In genomic region chr13:113928701-113929627, GRCh38 we compare ENCODE assay signal across 9 cellular contexts. TPM values are rescaled to one million over a fixed set of nuclear protein-coding genes. Genes with fewer than 3 reads are reported as not detected.
A peak's percentile ranks its signal among the peaks of the same experiment; 100 is the strongest.
DNase-seq lines count a peak whose midpoint lies in the region; ATAC-seq and TF ChIP-seq lines count a peak whose summit lies in the region.
"Had no signal": no experiment of that assay in that cellular context is flagged by ENCODE, and none has a peak within 500 bp of the region (broad histone marks: within the 10 kb centered on the region; RNA-seq: fewer than 3 reads in every experiment).

No MANE protein-coding gene starts in this region.

- no TSS peak for BruUV-seq in PC-3 (replicated peaks; lab: Mats Ljungman, UMichigan)

- peak; percentile 49 to 63 for ATAC-seq in upper lobe of left lung (ENCODE audit: low FRiP score in 2 of 2)
- ATAC-seq in PC-3 = no peak
- ATAC-seq in GM19023 (IDR thresholded peaks at IDR 0.05; ENCODE audit: unreplicated experiment) = no peak

- H3K36me3 Mint-ChIP-seq in endodermal cell (ENCODE audit: low read depth) = no peaks in the 10 kb centered on the region

- H3K27me3 Mint-ChIP-seq in endodermal cell (ENCODE audit: insufficient read depth) = peaks cover 12% of the 10 kb centered on the region

- DNase-seq in NCI-H1092 treated with DMSO at 0.1 percent for 48 hours (lab: John Stamatoyannopoulos, UW) = peak; percentile 58
- DNase-seq in endodermal cell = peak; percentile 49
- DNase-seq in medulla oblongata (ENCODE audit: extremely low spot score) = peak; percentile 83
- peak; percentile 27 to 54 for DNase-seq in upper lobe of left lung
- DNase-seq in PC-3 = no peak
- no peak for DNase-seq in DMS53 (lab: John Stamatoyannopoulos, UW)
- DNase-seq: activated naive CD4-positive, alpha-beta T cell treated with anti-CD3 and anti-CD28 coated beads for 36 hours; RPMI8226 had no signal

- TF ChIP-seq CTCF in endodermal cell (conservative IDR thresholded peaks at IDR 0.05) (no peak), upper lobe of left lung (IDR thresholded peaks at IDR 0.05) (no peak), PC-3 (conservative IDR thresholded peaks at IDR 0.05; ENCODE audit: low read depth, low read length) (no peak)

- 89 to 94% methylated on average over 21 to 26 of the region's 26 CpGs for WGBS in endodermal cell (ENCODE audit: insufficient coverage in 1 of 2, insufficient read length in 1 of 2), 2 experiments
- WGBS in upper lobe of left lung, 2 donors = 80 to 81% methylated on average over 12 to 26 of the region's 26 CpGs

- no peaks in the 10 kb centered on the region for H4K20me1 ChIP-seq in PC-3 (ENCODE audit: low read length)

- H3K9me3 ChIP-seq in endodermal cell (ENCODE audit: control insufficient read depth, low read length) (no peaks in the 10 kb centered on the region), upper lobe of left lung (no peaks in the 10 kb centered on the region), PC-3 (ENCODE audit: low read length) (no peaks in the 10 kb centered on the region)

- TF ChIP-seq EP300 in upper lobe of left lung (IDR thresholded peaks at IDR 0.05) = no peak

- H3K36me3 ChIP-seq in endodermal cell (ENCODE audit: control insufficient read depth, insufficient read depth, low read length) (no peaks in the 10 kb centered on the region), upper lobe of left lung (no peaks in the 10 kb centered on the region), PC-3 (ENCODE audit: low read depth, low read length) (no peaks in the 10 kb centered on the region)

- CTCF ChIA-PET in PC-3 (lab: Charles Lee) = no interaction called here

- no peaks in the 10 kb centered on the region for H3K9me2 ChIP-seq in PC-3 (replicated peaks; ENCODE audit: low read length)

- H2AFZ ChIP-seq in PC-3 (ENCODE audit: low read length) = no peak overlapping the region

- intact Hi-C loops in PC-3 (cut with micrococcal nuclease) = no loop called here

- H3K4me3 Mint-ChIP-seq in endodermal cell = no peak overlapping the region
- H3K4me3 Mint-ChIP-seq: activated naive CD4-positive, alpha-beta T cell treated with anti-CD3 and anti-CD28 coated beads for 36 hours had no signal

- H3K4me3 ChIP-seq in endodermal cell (ENCODE audit: low read length) = no peak overlapping the region
- no peak overlapping the region for H3K4me3 ChIP-seq in upper lobe of left lung
- H3K4me3 ChIP-seq in PC-3 (ENCODE audit: low read length) = no peak overlapping the region

- H3K27ac ChIP-seq in endodermal cell (ENCODE audit: low read depth, low read length) (no peak overlapping the region), upper lobe of left lung (peak overlapping the region in 1 of 4 donors; percentile 44), PC-3 (ENCODE audit: low read length) (no peak overlapping the region)

- no peak for TF ChIP-seq POLR2A in upper lobe of left lung (IDR thresholded peaks at IDR 0.05)

- H3K27me3 ChIP-seq in endodermal cell (ENCODE audit: control insufficient read depth, insufficient read depth, low read length, poor library complexity, severe bottlenecking) (peaks cover 6% of the 10 kb centered on the region), upper lobe of left lung (no peaks in the 10 kb centered on the region), PC-3 (ENCODE audit: low read length) (no peaks in the 10 kb centered on the region)

- POLR2A ChIA-PET in PC-3 (lab: Charles Lee; ENCODE audit: unreplicated experiment) = no interaction called here

- H3K27ac Mint-ChIP-seq in endodermal cell = no peak overlapping the region
- H3K27ac Mint-ChIP-seq: activated naive CD4-positive, alpha-beta T cell treated with anti-CD3 and anti-CD28 coated beads for 36 hours had no signal

- H3F3A ChIP-seq in PC-3 (ENCODE audit: low read length, unreplicated experiment) = no peaks in the 10 kb centered on the region

- H3K79me2 ChIP-seq in PC-3 (ENCODE audit: low read length) = no peaks in the 10 kb centered on the region

- H3K9ac ChIP-seq in endodermal cell (ENCODE audit: extremely low read depth, low read length, poor library complexity, severe bottlenecking) = no peak overlapping the region
- H3K9ac ChIP-seq in PC-3 (ENCODE audit: low read length) = no peak overlapping the region

- no peak overlapping the region for H3K4me2 ChIP-seq in PC-3 (ENCODE audit: low read length)

- H3K9me3 Mint-ChIP-seq in endodermal cell = peaks cover 13% of the 10 kb centered on the region
- H3K9me3 Mint-ChIP-seq: activated naive CD4-positive, alpha-beta T cell treated with anti-CD3 and anti-CD28 coated beads for 36 hours had no signal

- peaks cover 2% of the 10 kb centered on the region for H3K4me1 Mint-ChIP-seq in endodermal cell

- no peaks in the 10 kb centered on the region for H3K4me1 ChIP-seq in endodermal cell (ENCODE audit: control insufficient read depth, insufficient read depth, low read length)
- peaks cover 7 to 11% (median 10%) of the 10 kb centered on the region in 4 donors for H3K4me1 ChIP-seq in upper lobe of left lung
- no peaks in the 10 kb centered on the region for H3K4me1 ChIP-seq in PC-3 (ENCODE audit: insufficient read depth, low read length)

RNA-seq across cellular contexts. Expression of gene C13orf46, which starts 44.9 kb away (rescaled TPM):
- total RNA-seq in endodermal cell (under 1 TPM; 0.20 to 0.27 TPM), upper lobe of left lung (10 to 100 TPM in 5 of 6 donors, 1 to 10 TPM in 1; 5.5 to 44.0 (median 14.7) TPM), PC-3 (2014; rRNA removed) (0.07 and 0.23 TPM in 2 replicates)
- 0.14 TPM for polyA plus RNA-seq in endodermal cell (2013, experiment 1 of 2)
- polyA plus RNA-seq in endodermal cell (2013, experiment 2 of 2) = 0.25 TPM

Comparison
In these comparisons a context has a peak if more than half of its experiments do, and no peak if none do; other contexts are left out.
1. DNase-seq: peak in NCI-H1092 treated with DMSO at 0.1 percent for 48 hours (single experiment), endodermal cell (single experiment), medulla oblongata (single experiment) and upper lobe of left lung (2 of 2); none in PC-3 (single experiment) and DMS53 (single experiment).
2. ATAC-seq: peak in upper lobe of left lung (2 of 2); none in PC-3 (single experiment) and GM19023 (single experiment).